Comparison of ENCODE assay signal across 8 cellular contexts in the genomic region with DNA sequence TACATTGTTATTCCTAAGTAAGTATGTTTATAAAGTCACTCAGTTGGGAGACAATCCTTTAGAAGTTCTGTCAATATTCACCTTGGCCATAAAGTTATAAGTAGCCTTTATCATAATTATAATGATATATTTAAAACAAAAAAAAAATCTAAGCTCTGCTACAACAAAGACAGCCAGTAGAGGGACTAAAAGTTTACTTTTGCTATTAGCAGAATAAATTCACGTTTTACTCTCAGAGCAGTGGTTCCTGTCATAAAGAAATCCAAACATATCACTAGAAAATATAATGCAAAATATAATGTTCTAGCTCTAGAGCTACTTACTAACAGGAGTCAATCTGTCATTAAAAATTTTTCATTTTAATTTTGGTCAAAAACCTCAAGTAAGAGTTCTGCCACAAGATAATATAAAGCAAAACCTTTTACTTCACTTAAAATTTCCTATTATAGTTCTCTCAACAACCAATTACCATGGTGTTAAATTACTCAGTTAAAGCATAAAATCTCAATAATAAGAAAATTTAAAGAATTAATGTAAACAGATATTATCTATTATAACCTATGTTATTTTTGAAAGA. TPM values are rescaled to one million over a fixed set of nuclear protein-coding genes. Genes with fewer than 3 reads are reported as not detected.
DNase-seq lines count a peak whose midpoint lies in the region; ATAC-seq and TF ChIP-seq lines count a peak whose summit lies in the region.

No MANE protein-coding gene starts in this region.

- peak; percentile 28 for TF ChIP-seq CTCF in AG04449 (IDR thresholded peaks at IDR 0.05; ENCODE audit: insufficient read depth, low read length, missing control alignments)

- peak; percentile 34 for ATAC-seq in left colon
- no peak for ATAC-seq in HG02885 (IDR thresholded peaks at IDR 0.05; ENCODE audit: poor library complexity, unreplicated experiment)
- no peak for ATAC-seq in GM21717 (IDR thresholded peaks at IDR 0.05; ENCODE audit: unreplicated experiment)
- ATAC-seq in stimulated activated effector memory CD8-positive, alpha-beta T cell treated with anti-CD3 and anti-CD28 coated beads, Interleukin-12 subunit alpha, Interleukin-12 subunit beta, amount 100 ng/mL, for 72 hours = no peak

- DNase-seq in AG04449 (ENCODE audit: low read depth, low spot score) (no peak), HEK293T (ENCODE audit: extremely low spot score) (peak; percentile 7), amniotic epithelial cell (ENCODE audit: low read depth) (peak; percentile 42), left colon (no peak), hepatic stellate cell (ENCODE audit: low spot score) (no peak)
- no peak for DNase-seq in stimulated activated effector memory CD8-positive, alpha-beta T cell treated with anti-CD3 and anti-CD28 coated beads, Interleukin-12 subunit alpha, Interleukin-12 subunit beta, amount 100 ng/mL, for 72 hours (ENCODE audit: low spot score in 2 of 2)

- H3K4me1 Mint-ChIP-seq in stimulated activated effector memory CD8-positive, alpha-beta T cell treated with anti-CD3 and anti-CD28 coated beads, Interleukin-12 subunit alpha, Interleukin-12 subunit beta, amount 100 ng/mL, for 72 hours = peaks cover 12% of the 10 kb centered on the region

- H3K27ac Mint-ChIP-seq in stimulated activated effector memory CD8-positive, alpha-beta T cell treated with anti-CD3 and anti-CD28 coated beads, Interleukin-12 subunit alpha, Interleukin-12 subunit beta, amount 100 ng/mL, for 72 hours = no peak overlapping the region

- POLR2A ChIA-PET in AG04449 (lab: Yijun Ruan, JAX) = interaction anchor here (1.0 kb wide), 1 partner anchor 18 kb away, joined by 6 read pairs; a partner anchor contains a TSS
- POLR2A ChIA-PET in HEK293T (lab: Yijun Ruan, JAX) = no interaction called here

- no peak overlapping the region for H3K4me3 ChIP-seq in AG04449 (ENCODE audit: low read depth, low read length)

- intact Hi-C loops in left colon (cut with DNase I, micrococcal nuclease) = no loop called here

- no peak overlapping the region for H3K4me3 Mint-ChIP-seq in stimulated activated effector memory CD8-positive, alpha-beta T cell treated with anti-CD3 and anti-CD28 coated beads, Interleukin-12 subunit alpha, Interleukin-12 subunit beta, amount 100 ng/mL, for 72 hours

- H3K9me3 Mint-ChIP-seq in stimulated activated effector memory CD8-positive, alpha-beta T cell treated with anti-CD3 and anti-CD28 coated beads, Interleukin-12 subunit alpha, Interleukin-12 subunit beta, amount 100 ng/mL, for 72 hours = no peaks in the 10 kb centered on the region

- CTCF ChIA-PET in AG04449 (lab: Yijun Ruan, JAX) (interaction anchor here (0.6 to 5.4 kb wide), 26 partner anchors 10 to 397 kb away, joined by 3 to 96 read pairs (median 4); no protein-coding TSS in a partner anchor), HEK293T (lab: Yijun Ruan, JAX) (interaction anchor here (0.6 to 1.3 kb wide), 3 partner anchors 311 to 381 kb away, joined by 3 read pairs; no protein-coding TSS in a partner anchor)

- peaks cover 60% of the 10 kb centered on the region for H3K36me3 Mint-ChIP-seq in stimulated activated effector memory CD8-positive, alpha-beta T cell treated with anti-CD3 and anti-CD28 coated beads, Interleukin-12 subunit alpha, Interleukin-12 subunit beta, amount 100 ng/mL, for 72 hours

TF ChIP-seq in HEK293T, 16 proteins besides CTCF, POLR2A, EP300 and RAD21:
- TF ChIP-seq BHLHE40 (IDR thresholded peaks at IDR 0.05; ENCODE audit: borderline replicate concordance) (no peak), NFRKB (IDR thresholded peaks at IDR 0.05) (no peak), SUZ12 (IDR thresholded peaks at IDR 0.05) (no peak), FOXA1 (IDR thresholded peaks at IDR 0.05) (no peak), ZNF384 (IDR thresholded peaks at IDR 0.05) (no peak)
- TF ChIP-seq, protein P1, sequence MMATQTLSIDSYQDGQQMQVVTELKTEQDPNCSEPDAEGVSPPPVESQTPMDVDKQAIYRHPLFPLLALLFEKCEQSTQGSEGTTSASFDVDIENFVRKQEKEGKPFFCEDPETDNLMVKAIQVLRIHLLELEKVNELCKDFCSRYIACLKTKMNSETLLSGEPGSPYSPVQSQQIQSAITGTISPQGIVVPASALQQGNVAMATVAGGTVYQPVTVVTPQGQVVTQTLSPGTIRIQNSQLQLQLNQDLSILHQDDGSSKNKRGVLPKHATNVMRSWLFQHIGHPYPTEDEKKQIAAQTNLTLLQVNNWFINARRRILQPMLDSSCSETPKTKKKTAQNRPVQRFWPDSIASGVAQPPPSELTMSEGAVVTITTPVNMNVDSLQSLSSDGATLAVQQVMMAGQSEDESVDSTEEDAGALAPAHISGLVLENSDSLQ (IDR thresholded peaks at IDR 0.05) = no peak

RNA-seq across cellular contexts. Expression of a gene that starts 17.7 kb away (rescaled TPM):
- total RNA-seq in left colon = 10 to 100 TPM; 32.1 to 35.4 TPM

Comparison
In these comparisons a context has a peak if more than half of its experiments do, and no peak if none do; other contexts are left out.
1. DNase-seq: peak in HEK293T (single experiment) and amniotic epithelial cell (single experiment); none in AG04449 (single experiment), left colon (0 of 2), hepatic stellate cell (single experiment) and stimulated activated effector memory CD8-positive, alpha-beta T cell treated with anti-CD3 and anti-CD28 coated beads, Interleukin-12 subunit alpha, Interleukin-12 subunit beta, amount 100 ng/mL, for 72 hours (0 of 2).